8 cellular contexts compared by ENCODE assay signal in the genomic region with DNA sequence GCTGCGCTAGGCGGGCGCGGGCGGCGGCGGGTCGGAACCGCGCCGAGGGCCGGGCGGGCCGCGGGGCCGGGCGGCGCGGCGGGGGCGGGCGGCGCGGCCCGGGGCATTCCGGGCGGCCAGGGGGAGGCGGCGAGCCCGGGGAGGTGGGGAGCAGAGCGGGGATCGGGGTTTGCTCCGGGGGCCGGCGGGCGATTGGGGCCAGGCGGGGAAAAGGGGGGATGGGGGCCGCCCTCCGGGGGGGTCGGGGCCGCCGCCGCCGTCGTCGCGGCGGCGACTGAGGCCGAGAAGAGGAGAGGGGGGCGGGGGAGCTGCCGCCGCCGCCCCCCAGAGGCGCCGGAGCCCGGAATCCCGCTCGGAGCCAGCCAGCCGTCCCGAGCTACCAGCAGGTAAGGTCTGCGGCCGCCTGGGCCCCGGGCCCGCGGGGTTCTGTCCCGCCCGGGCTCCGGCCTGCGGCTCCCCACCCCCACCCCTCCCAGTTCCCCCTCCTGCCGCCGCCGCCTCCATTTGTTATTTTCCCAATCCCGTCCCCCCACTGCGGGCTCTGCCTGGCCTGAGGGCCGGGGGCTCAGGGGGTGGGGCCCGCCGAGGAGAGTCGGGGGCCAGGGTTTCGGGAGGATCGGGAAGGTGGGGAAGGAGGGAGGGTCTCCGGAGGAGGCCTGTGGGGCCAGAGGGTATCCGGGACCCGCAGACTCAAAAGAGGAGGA. TPM values are rescaled to one million over a fixed set of nuclear protein-coding genes. Genes with fewer than 3 reads are reported as not detected.
DNase-seq lines count a peak whose midpoint lies in the region; ATAC-seq lines count a peak whose summit lies in the region.

No MANE protein-coding gene starts in this region.

- peak overlapping the region; percentile 93 for H3K4me3 ChIP-seq in iPS-18c (ENCODE audit: insufficient read depth, low read depth, low read length)

- no peaks in the 10 kb centered on the region for H3K9me3 ChIP-seq in iPS-18c (ENCODE audit: control insufficient read depth, insufficient read depth, low read length)

- peak; percentile 64 for DNase-seq in activated CD8-positive, alpha-beta memory T cell treated with anti-CD3 and anti-CD28 coated beads for 24 hours
- no peak for DNase-seq in activated CD8-positive, alpha-beta memory T cell treated with anti-CD3 and anti-CD28 coated beads, Interleukin-2, amount 50 U/mL, for 4 hours
- DNase-seq in stimulated activated naive CD8-positive, alpha-beta T cell treated with anti-CD3 and anti-CD28 coated beads, Interleukin-15, Interleukin-2, amounts not matched to agents 100 U/mL and 50 U/mL, for 24 hours, result no peak
- DNase-seq in HT-29 (ENCODE audit: low spot score) (no peak), UCSD-AML1 (lab: John Stamatoyannopoulos, UW; ENCODE audit: unreplicated experiment) (no peak), cerebellar cortex (ENCODE audit: low spot score) (no peak)

- peak overlapping the region; percentile 77 for H3K27ac ChIP-seq in adipose tissue (ENCODE audit: low read depth, low read length)

- WGBS in adipose tissue, 3 donors, result 0 to 1% (median 1%) methylated on average over 29 to 76 of the region's 84 CpGs

- ATAC-seq in stimulated activated naive CD8-positive, alpha-beta T cell treated with anti-CD3 and anti-CD28 coated beads, Interleukin-15, Interleukin-2, amounts not matched to agents 100 U/mL and 50 U/mL, for 24 hours, result peak; percentile 7

RNA-seq across cellular contexts. Expression of a gene that starts 0.4 kb away (rescaled TPM):
- polyA plus RNA-seq in adipose tissue, result 100 to 1,000 TPM in 2 of 3 donors, 10 to 100 TPM in 1; 38.1 to 127 (median 119) TPM
- total RNA-seq in HT-29 (2014; rRNA removed; shearing (Covaris generic)), result 22.0 and 36.9 TPM in 2 replicates

RNA-seq across cellular contexts. Expression of a gene that starts 13.8 kb away (rescaled TPM):
- polyA plus RNA-seq in adipose tissue, result 10 to 100 TPM in 1 of 3 donors, 1 to 10 TPM in 2; 2.6 to 11.9 (median 4.1) TPM
- 7.7 and 9.1 TPM in 2 replicates for total RNA-seq in HT-29 (2014; rRNA removed; shearing (Covaris generic))

RNA-seq across cellular contexts. Expression of a gene that starts 15.5 kb away (rescaled TPM):
- not detected for polyA plus RNA-seq in adipose tissue
- not detected in 2 replicates for total RNA-seq in HT-29 (2014; rRNA removed; shearing (Covaris generic))

RNA-seq across cellular contexts. Expression of a gene that starts 15.7 kb away (rescaled TPM):
- polyA plus RNA-seq in adipose tissue, result 100 to 1,000 TPM; 326 to 584 (median 368) TPM
- 102 and 112 TPM in 2 replicates for total RNA-seq in HT-29 (2014; rRNA removed; shearing (Covaris generic))

RNA-seq across cellular contexts. Expression of a gene that starts 23.0 kb away (rescaled TPM):
- polyA plus RNA-seq in adipose tissue, result 10 to 100 TPM; 18.8 to 44.0 (median 24.2) TPM
- total RNA-seq in HT-29 (2014; rRNA removed; shearing (Covaris generic)), result 29.2 and 35.2 TPM in 2 replicates
